24 cellular contexts compared by ENCODE assay signal in the genomic region with DNA sequence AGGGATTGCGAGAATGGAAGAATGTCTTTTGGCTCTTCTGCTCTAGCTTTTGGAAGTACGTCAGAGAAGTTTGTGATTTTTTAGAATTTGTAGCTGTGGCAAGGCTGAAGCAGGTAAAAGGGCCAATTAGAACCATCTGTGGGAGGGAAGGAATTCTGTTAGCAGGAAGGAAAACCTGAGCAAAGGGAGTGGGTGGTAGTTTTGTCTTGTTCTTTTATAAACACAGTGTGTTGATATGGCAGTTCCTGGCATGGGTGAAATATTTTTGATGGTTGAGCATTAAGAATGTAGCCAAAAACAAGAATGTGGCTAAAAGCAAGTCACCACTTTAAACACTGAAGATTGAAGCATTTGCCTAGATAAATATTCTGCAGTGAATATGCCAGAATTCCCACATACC. TPM values are rescaled to one million over a fixed set of nuclear protein-coding genes. Genes with fewer than 3 reads are reported as not detected.
DNase-seq lines count a peak whose midpoint lies in the region; ATAC-seq and TF ChIP-seq lines count a peak whose summit lies in the region.
"Had no signal": no experiment of that assay in that cellular context is flagged by ENCODE, and none has a peak within 500 bp of the region (broad histone marks: within the 10 kb centered on the region; RNA-seq: fewer than 3 reads in every experiment).

No MANE protein-coding gene starts in this region.

- H3K27me3 Mint-ChIP-seq in nephron (ENCODE audit: low read depth): no peaks in the 10 kb centered on the region
- H3K27me3 Mint-ChIP-seq in T-helper 17 cell: no peaks in the 10 kb centered on the region
- H3K27me3 Mint-ChIP-seq: activated CD8-positive, alpha-beta memory T cell treated with anti-CD3 and anti-CD28 coated beads, Interleukin-2, amount 10 ng/mL, durations not matched to agents 7 days and 5 days; memory B cell; natural killer cell treated with Interleukin-12 subunit alpha and Interleukin-12 subunit beta and Interleukin-15 and Interleukin-18, amount 100 ng/mL, for 72 hours had no signal

- 29 to 71% (median 49%) methylated on average over 2 of the region's 2 CpGs for WGBS in stomach, 5 donors
- WGBS in prostate gland: 56% methylated on average over 2 of the region's 2 CpGs

- peaks cover 0 to 13% of the 10 kb centered on the region in 2 experiments; a peak in 2 of 3 replicates for H3K36me3 ChIP-seq in HEK293 (ENCODE audit: control insufficient read depth in 2 of 2, insufficient read depth in 1 of 2, low read length in 2 of 2)
- peaks cover 0 to 29% (median 26%) of the 10 kb centered on the region in 4 donors for H3K36me3 ChIP-seq in stomach
- no peaks in the 10 kb centered on the region for H3K36me3 ChIP-seq in prostate gland
- H3K36me3 ChIP-seq: right lobe of liver, SJSA1 had no signal

- H3K9me3 Mint-ChIP-seq in nephron: no peaks in the 10 kb centered on the region
- H3K9me3 Mint-ChIP-seq: immature natural killer cell; memory B cell; natural killer cell treated with Interleukin-12 subunit alpha and Interleukin-12 subunit beta and Interleukin-15 and Interleukin-18, amount 100 ng/mL, for 72 hours had no signal

- no peak for ATAC-seq in T-helper 17 cell
- ATAC-seq: activated CD8-positive, alpha-beta memory T cell treated with anti-CD3 and anti-CD28 coated beads, Interleukin-2, amount 10 ng/mL, durations not matched to agents 7 days and 5 days; body of pancreas; esophagus mucosa; natural killer cell treated with Interleukin-12 subunit alpha and Interleukin-12 subunit beta and Interleukin-15 and Interleukin-18, amount 100 ng/mL, for 72 hours; right lobe of liver had no signal

- no peak for TF ChIP-seq POLR2A in stomach (IDR thresholded peaks at IDR 0.05)
- TF ChIP-seq POLR2A in prostate gland (IDR thresholded peaks at IDR 0.05): no peak

- H3K4me1 ChIP-seq in HEK293 (ENCODE audit: control insufficient read depth, insufficient read depth, low read length) (no peaks in the 10 kb centered on the region), stomach (peaks cover 27 to 49% (median 35%) of the 10 kb centered on the region in 4 donors), prostate gland (replicated peaks) (no peaks in the 10 kb centered on the region)
- H3K4me1 ChIP-seq: SJSA1 had no signal

- CTCF ChIA-PET in HEK293 (lab: Yijun Ruan, JAX): interaction anchor here (0.6 kb wide), 1 partner anchor 67 kb away, joined by 3 read pairs; no protein-coding TSS in a partner anchor

- no peak for TF ChIP-seq EP300 in stomach (IDR thresholded peaks at IDR 0.05)

- H3K27ac Mint-ChIP-seq in nephron (peak overlapping the region; percentile 39 to 87 (median 71)), T-helper 17 cell (no peak overlapping the region)
- H3K27ac Mint-ChIP-seq: activated CD8-positive, alpha-beta memory T cell treated with anti-CD3 and anti-CD28 coated beads, Interleukin-2, amount 10 ng/mL, durations not matched to agents 7 days and 5 days; immature natural killer cell; memory B cell; natural killer cell treated with Interleukin-12 subunit alpha and Interleukin-12 subunit beta and Interleukin-15 and Interleukin-18, amount 100 ng/mL, for 72 hours had no signal

- H3K4me3 ChIP-seq in HEK293 (ENCODE audit: low read depth, low read length): no peak overlapping the region
- no peak overlapping the region for H3K4me3 ChIP-seq in stomach
- no peak overlapping the region for H3K4me3 ChIP-seq in prostate gland
- H3K4me3 ChIP-seq: body of pancreas, PC-9, right lobe of liver, SJSA1 had no signal

- peak overlapping the region in 1 of 3 experiments; percentile 17 for H3K4me3 Mint-ChIP-seq in nephron
- H3K4me3 Mint-ChIP-seq in T-helper 17 cell: no peak overlapping the region
- H3K4me3 Mint-ChIP-seq: activated CD8-positive, alpha-beta memory T cell treated with anti-CD3 and anti-CD28 coated beads, Interleukin-2, amount 10 ng/mL, durations not matched to agents 7 days and 5 days; immature natural killer cell; memory B cell; natural killer cell treated with Interleukin-12 subunit alpha and Interleukin-12 subunit beta and Interleukin-15 and Interleukin-18, amount 100 ng/mL, for 72 hours had no signal

- H3K27me3 ChIP-seq in stomach (no peaks in the 10 kb centered on the region), prostate gland (replicated peaks; ENCODE audit: insufficient read depth) (no peaks in the 10 kb centered on the region)
- H3K27me3 ChIP-seq: body of pancreas, right lobe of liver, SJSA1 had no signal

- intact Hi-C loops in stomach (cut with DNase I; ENCODE audit: low total_unique reads) (no loop called here), prostate gland (cut with DNase I) (no loop called here)

- POLR2A ChIA-PET in HEK293 (lab: Yijun Ruan, JAX): interaction anchor here (0.5 kb wide), 1 partner anchor 9 kb away, joined by 4 read pairs; no protein-coding TSS in a partner anchor

- no peak overlapping the region for H3K27ac ChIP-seq in HEK293 (ENCODE audit: extremely low read depth, low read depth, low read length)
- peak overlapping the region in 3 of 5 donors; percentile 28 to 42 (median 33) for H3K27ac ChIP-seq in stomach
- H3K27ac ChIP-seq in prostate gland: no peak overlapping the region
- H3K27ac ChIP-seq: PC-9, SJSA1 had no signal

- TF ChIP-seq CTCF in HEK293 (tag by site-specific recombination; IDR thresholded peaks at IDR 0.05) (no peak), nephron (IDR thresholded peaks at IDR 0.05; ENCODE audit: unreplicated experiment in 3 of 3) (no peak), stomach (IDR thresholded peaks at IDR 0.05) (no peak), prostate gland (IDR thresholded peaks at IDR 0.05) (no peak)

- peaks cover 18% of the 10 kb centered on the region for H3K4me1 Mint-ChIP-seq in nephron
- peaks cover 5% of the 10 kb centered on the region for H3K4me1 Mint-ChIP-seq in T-helper 17 cell

- H3K36me3 Mint-ChIP-seq in nephron (ENCODE audit: low read depth) (peaks cover 8% of the 10 kb centered on the region), T-helper 17 cell (ENCODE audit: low read depth) (no peaks in the 10 kb centered on the region)
- H3K36me3 Mint-ChIP-seq: natural killer cell treated with Interleukin-12 subunit alpha and Interleukin-12 subunit beta and Interleukin-15 and Interleukin-18, amount 100 ng/mL, for 72 hours had no signal

- H3K9me3 ChIP-seq in HEK293 (ENCODE audit: control insufficient read depth, insufficient read depth, low read depth, low read length): no peaks in the 10 kb centered on the region
- H3K9me3 ChIP-seq in stomach: no peaks in the 10 kb centered on the region
- no peaks in the 10 kb centered on the region for H3K9me3 ChIP-seq in prostate gland
- no peaks in the 10 kb centered on the region for H3K9me3 ChIP-seq in T-helper 17 cell (ENCODE audit: control insufficient read depth, low read length, poor library complexity, severe bottlenecking)
- H3K9me3 ChIP-seq: body of pancreas, right lobe of liver, SJSA1 had no signal

- DNase-seq in astrocyte of the hippocampus (ENCODE audit: low read depth, low spot score) (peak; percentile 86), stomach (no peak), prostate gland (ENCODE audit: low spot score) (no peak), NOMO-1 (lab: John Stamatoyannopoulos, UW; ENCODE audit: unreplicated experiment in 2 of 2) (no peak), T-helper 17 cell (no peak)
- DNase-seq: activated CD4-positive, CD25-positive, alpha-beta regulatory T cell treated with anti-CD3 and anti-CD28 coated beads, Interleukin-2, amount 50 U/mL, for 72 hours; activated CD8-positive, alpha-beta memory T cell treated with anti-CD3 and anti-CD28 coated beads, Interleukin-2, amount 10 ng/mL, durations not matched to agents 7 days and 5 days; activated gamma-delta T cell; AML-193; body of pancreas; immature natural killer cell; NCI-H1417 treated with DMSO at 0.1 percent for 48 hours; NCI-H2171; NCI-H748 treated with DMSO at 0.1 percent for 48 hours; PC-9; stimulated activated CD4-positive, alpha-beta T cell treated with anti-CD3 and anti-CD28 coated beads, Interleukin-2, amount 100 ng/mL, for 48 hours; T1000 had no signal

TF ChIP-seq in HEK293, 187 proteins besides CTCF, POLR2A, EP300 and RAD21:
- TF ChIP-seq EGR2 (tag by site-specific recombination; IDR thresholded peaks at IDR 0.05; ENCODE audit: low read depth) (peak; percentile 24; the same call in 1 of the 2 replicates), ZFHX2 (tag by site-specific recombination; conservative IDR thresholded peaks at IDR 0.05) (peak; percentile 48; the same call in 1 of the 2 replicates), ZIC2 (tag by site-specific recombination; IDR thresholded peaks at IDR 0.05) (no peak)
TF ChIP-seq in HEK293: peak in this region for 2.

RNA-seq across cellular contexts. Expression of gene DAG1, which starts 23.8 kb away (rescaled TPM):
- total RNA-seq in stomach (100 to 1,000 TPM in 1 of 5 donors, 10 to 100 TPM in 4; 29.8 to 144 (median 67.5) TPM), prostate gland (100 to 1,000 TPM in 1 of 2 donors, 10 to 100 TPM in 1; 86.7 to 213 TPM), T-helper 17 cell (10 to 100 TPM; 18.0 to 18.9 TPM)
- 10 to 100 TPM in 2 of 3 donors, 1 to 10 TPM in 1; 4.1 to 21.9 (median 13.1) TPM for polyA plus RNA-seq in stomach

Comparison
In these comparisons a context has a peak if more than half of its experiments do, and no peak if none do; other contexts are left out.
1. H3K27ac ChIP-seq: peak in stomach (3 of 5); none in HEK293 (single experiment) and prostate gland (0 of 2).